Comparison of ENCODE assay signal across 8 cellular contexts in the genomic region with DNA sequence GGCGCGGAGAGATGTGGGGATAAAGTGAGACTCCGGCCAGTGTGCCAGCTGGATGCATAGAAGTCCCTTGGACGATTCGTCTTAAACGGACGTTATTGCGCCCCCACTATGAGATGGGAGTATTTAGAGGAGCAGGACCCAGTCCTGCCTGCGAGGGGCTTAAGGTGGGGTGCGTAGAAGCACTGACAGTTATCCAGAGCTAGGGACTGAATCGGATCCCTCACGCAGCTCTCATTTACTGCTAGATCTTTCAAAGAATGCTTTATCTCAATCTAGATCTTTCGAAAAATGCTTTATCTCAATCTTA.
DNase-seq lines count a peak whose midpoint lies in the region; ATAC-seq and TF ChIP-seq lines count a peak whose summit lies in the region.

No MANE protein-coding gene starts in this region.

- TF ChIP-seq POLR2A in erythroblast (IDR thresholded peaks at IDR 0.05; ENCODE audit: low read length), result no peak

- peak overlapping the region; percentile 78 to 85 for H3K9ac ChIP-seq in mucosa of rectum (ENCODE audit: low read depth in 1 of 2, low read length in 2 of 2)

- H3K4me3 ChIP-seq in cardiac fibroblast (replicated peaks in 1 of 2; ENCODE audit: low read depth in 2 of 2, low read length in 2 of 2), result peak overlapping the region; percentile 82 to 87
- peak overlapping the region; percentile 81 to 83 for H3K4me3 ChIP-seq in mucosa of rectum (ENCODE audit: low read length in 2 of 2)

- peak; percentile 1 for TF ChIP-seq CTCF in cardiac fibroblast (IDR thresholded peaks at IDR 0.05; ENCODE audit: low read depth, low read length)

- peak; percentile 14 for ATAC-seq in GM18909 (IDR thresholded peaks at IDR 0.05; ENCODE audit: poor library complexity, unreplicated experiment)
- ATAC-seq in HG03135 (IDR thresholded peaks at IDR 0.05; ENCODE audit: unreplicated experiment), result peak; percentile 10
- no peak for ATAC-seq in HG02870 (IDR thresholded peaks at IDR 0.05; ENCODE audit: unreplicated experiment)
- ATAC-seq in GM19351 (IDR thresholded peaks at IDR 0.05; ENCODE audit: unreplicated experiment), result no peak

- no peaks in the 10 kb centered on the region for H3K27me3 ChIP-seq in mucosa of rectum (ENCODE audit: control insufficient read depth in 2 of 2, insufficient read depth in 2 of 2, low read length in 2 of 2)

- H3K36me3 ChIP-seq in mucosa of rectum (ENCODE audit: control insufficient read depth in 2 of 2, insufficient read depth in 2 of 2, low read length in 2 of 2), result no peaks in the 10 kb centered on the region

- DNase-seq in cardiac fibroblast (ENCODE audit: low read depth in 2 of 2), result peak in 1 of 2 donors; percentile 50
- DNase-seq in erythroblast (lab: John Stamatoyannopoulos, UW), result no peak
- DNase-seq in activated CD4-positive, alpha-beta T cell treated with anti-CD3 and anti-CD28 coated beads for 48 hours, result no peak

- H3K27ac ChIP-seq in mucosa of rectum (ENCODE audit: low read depth in 2 of 2, low read length in 2 of 2), result peak overlapping the region; percentile 85 to 88

- no peaks in the 10 kb centered on the region for H3K9me3 ChIP-seq in mucosa of rectum (ENCODE audit: control insufficient read depth in 2 of 2, low read length in 2 of 2)

- H3K4me1 ChIP-seq in mucosa of rectum (ENCODE audit: control insufficient read depth in 2 of 2, insufficient read depth in 2 of 2, low read length in 2 of 2), result peaks cover 20 to 21% of the 10 kb centered on the region in 2 donors

Comparison
In these comparisons a context has a peak if more than half of its experiments do, and no peak if none do; other contexts are left out.
1. ATAC-seq: peak in GM18909 (single experiment) and HG03135 (single experiment); none in HG02870 (single experiment) and GM19351 (single experiment).